In the genomic region with DNA sequence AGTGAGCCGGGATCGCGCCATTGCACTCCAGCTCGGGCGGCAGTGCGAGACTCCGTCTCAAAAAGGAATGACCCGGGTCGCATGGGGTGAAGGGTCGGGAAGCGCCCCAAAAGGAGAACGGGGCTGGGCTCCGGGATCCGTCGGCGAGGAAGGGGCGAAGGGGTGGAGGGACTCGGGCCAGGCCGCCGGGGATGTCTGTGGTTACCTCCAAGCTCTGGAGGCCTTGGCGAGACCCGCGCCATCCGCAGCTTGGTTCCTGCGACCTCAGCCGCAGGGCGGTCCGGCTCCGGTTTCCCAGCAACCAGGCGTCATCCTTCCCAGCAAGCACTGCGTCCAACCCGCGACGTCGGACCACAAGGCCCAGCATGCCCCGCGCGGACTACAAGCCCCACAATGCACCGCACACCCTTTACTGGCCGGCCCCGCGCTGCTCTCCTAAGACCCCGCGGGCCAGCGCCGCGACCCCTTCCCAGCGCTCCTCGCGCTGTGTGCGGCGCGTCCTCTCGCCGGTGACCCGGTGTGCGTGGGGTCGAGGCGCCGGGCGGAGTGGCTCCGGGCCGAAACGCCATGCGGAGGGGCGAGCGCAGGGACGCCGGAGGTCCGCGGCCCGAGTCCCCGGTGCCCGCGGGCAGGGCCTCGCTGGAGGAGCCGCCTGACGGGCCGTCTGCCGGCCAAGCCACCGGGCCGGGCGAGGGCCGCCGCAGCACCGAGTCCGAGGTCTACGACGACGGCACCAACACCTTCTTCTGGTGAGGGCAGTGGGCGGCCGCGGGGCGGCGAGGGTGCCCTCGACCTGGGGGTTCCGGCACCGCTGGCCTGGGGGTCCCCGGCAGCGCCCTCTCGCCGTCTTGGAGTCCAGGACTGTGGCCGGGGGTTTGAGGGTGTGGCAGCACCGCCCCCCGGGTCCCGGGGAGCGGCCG, we compare ENCODE assay signal across 8 cellular contexts. TPM values are rescaled to one million over a fixed set of nuclear protein-coding genes. Genes with fewer than 3 reads are reported as not detected.
DNase-seq lines count a peak whose midpoint lies in the region; ATAC-seq and TF ChIP-seq lines count a peak whose summit lies in the region.

Gene PTDSS2, plus strand, starts transcription at position 391 of the 920 bp plus-strand sequence. Its CDS starts 177 bp downstream, at position 568.

- intact Hi-C loops in PC-3 (cut with micrococcal nuclease): loop anchor here (2.0 to 10.0 kb wide), 4 partner anchors 35 to 145 kb away; partner anchors contain the start of genes IFITM2, PKP3, RNH1 and SIGIRR

- peaks cover 20% of the 10 kb centered on the region for H3K4me1 ChIP-seq in PC-3 (ENCODE audit: insufficient read depth, low read length)
- H3K4me1 ChIP-seq in esophagus (ENCODE audit: control insufficient read depth in 2 of 2, insufficient read depth in 2 of 2, low read length in 1 of 2): peaks cover 5 to 14% of the 10 kb centered on the region in 2 donors
- peaks cover 26% of the 10 kb centered on the region for H3K4me1 ChIP-seq in muscle layer of colon (ENCODE audit: insufficient read depth, low read length)

- H3K4me2 ChIP-seq in PC-3 (ENCODE audit: low read length): peak within 1 kb of the TSS; percentile 98

- POLR2A ChIA-PET in PC-3 (lab: Charles Lee; ENCODE audit: unreplicated experiment): no interaction called here

- TF ChIP-seq RAD21 in Ishikawa (IDR thresholded peaks at IDR 0.05; ENCODE audit: low read depth): no peak

- TF ChIP-seq EP300 in Ishikawa (IDR thresholded peaks at IDR 0.05; ENCODE audit: borderline replicate concordance): peak; percentile 48; the same call in 1 of the 2 replicates

- H3K9me3 ChIP-seq in PC-3 (ENCODE audit: low read length) (no peaks in the 10 kb centered on the region), esophagus (ENCODE audit: control insufficient read depth in 2 of 2, insufficient read depth in 1 of 2, low read depth in 1 of 2, low read length in 1 of 2) (no peaks in the 10 kb centered on the region), muscle layer of colon (ENCODE audit: low read length) (no peaks in the 10 kb centered on the region)

- H3K27ac ChIP-seq in PC-3 (ENCODE audit: low read length): no peak within 1 kb of the TSS
- H3K27ac ChIP-seq in esophagus (ENCODE audit: low read depth in 2 of 2, low read length in 1 of 2): peak within 1 kb of the TSS; percentile 83 to 87
- H3K27ac ChIP-seq in muscle layer of colon (ENCODE audit: low read depth, low read length): peak within 1 kb of the TSS; percentile 84

- TF ChIP-seq CTCF in PC-3 (conservative IDR thresholded peaks at IDR 0.05; ENCODE audit: low read depth, low read length): no peak

- H3F3A ChIP-seq in PC-3 (ENCODE audit: low read length, unreplicated experiment): no peaks in the 10 kb centered on the region

- H3K36me3 ChIP-seq in PC-3 (ENCODE audit: low read depth, low read length) (0 out of 2 replicates have a peak, but pooled peaks cover 2% of the 10 kb centered on the region), esophagus (ENCODE audit: control insufficient read depth in 2 of 2, insufficient read depth in 2 of 2, low read length in 1 of 2) (peaks cover 4 to 17% of the 10 kb centered on the region in 2 donors), muscle layer of colon (ENCODE audit: insufficient read depth, low read length) (peaks cover 15% of the 10 kb centered on the region)

- BruUV-seq in PC-3 (replicated peaks; lab: Mats Ljungman, UMichigan): no TSS peak

- H3K9ac ChIP-seq in PC-3 (ENCODE audit: low read length) (peak within 1 kb of the TSS; percentile 83), muscle layer of colon (ENCODE audit: low read length) (peak within 1 kb of the TSS; percentile 39)

- peaks cover 54% of the 10 kb centered on the region for H3K79me2 ChIP-seq in PC-3 (ENCODE audit: low read length)

- whole genome bisulfite sequencing in esophagus, 2 donors: 0% methylated on average over 101 to 108 of the region's 108 CpGs

- no peaks in the 10 kb centered on the region for H3K9me2 ChIP-seq in PC-3 (replicated peaks; ENCODE audit: low read length)

- peak within 1 kb of the TSS; percentile 79 for H3K4me3 ChIP-seq in PC-3 (ENCODE audit: low read length)
- H3K4me3 ChIP-seq in esophagus (ENCODE audit: low read depth in 1 of 2, low read length in 2 of 2): peak within 1 kb of the TSS; percentile 77 to 96
- peak within 1 kb of the TSS; percentile 78 to 82 for H3K4me3 ChIP-seq in muscle layer of colon (ENCODE audit: low read depth in 1 of 2, low read length in 2 of 2)

- ATAC-seq in GM21576 (IDR thresholded peaks at IDR 0.05; ENCODE audit: unreplicated experiment) (peak; percentile 62), PC-3 (peak; percentile 84)

- H4K20me1 ChIP-seq in PC-3 (ENCODE audit: low read length): peaks cover 4% of the 10 kb centered on the region; the same call in 1 of the 2 replicates

- peak; percentile 86 for DNase-seq in DMS114 treated with DMSO at 0.1 percent for 48 hours (lab: John Stamatoyannopoulos, UW; ENCODE audit: unreplicated experiment)
- DNase-seq in PC-3: peak; percentile 91
- DNase-seq in activated T-cell treated with anti-CD3 and anti-CD28 coated beads for 48 hours (ENCODE audit: low read depth): peak; percentile 92
- peak; percentile 91 for DNase-seq in stimulated activated CD8-positive, alpha-beta memory T cell treated with anti-CD3 and anti-CD28 coated beads, Interleukin-7, amount 100 ng/mL, for 24 hours (ENCODE audit: low read depth)

- H3K27me3 ChIP-seq in PC-3 (ENCODE audit: low read length) (no peaks in the 10 kb centered on the region), esophagus (ENCODE audit: control insufficient read depth in 1 of 2, insufficient read depth in 2 of 2, low read length in 2 of 2) (no peaks in the 10 kb centered on the region), muscle layer of colon (ENCODE audit: control insufficient read depth in 1 of 2, insufficient read depth in 2 of 2, low read length in 2 of 2) (peaks cover 0 to 4% of the 10 kb centered on the region in 2 donors)

- CTCF ChIA-PET in PC-3 (lab: Charles Lee): interaction anchor here (0.5 to 1.7 kb wide), 5 partner anchors 43 to 419 kb away, joined by 3 to 5 read pairs (median 4); no protein-coding TSS in a partner anchor

- peak within 1 kb of the TSS; percentile 83 for H2AFZ ChIP-seq in PC-3 (ENCODE audit: low read length)

TF ChIP-seq in Ishikawa, 13 proteins besides CTCF, POLR2A, EP300 and RAD21:
- TF ChIP-seq TEAD4 (IDR thresholded peaks at IDR 0.05) (peak; percentile 59; the same call in 1 of the 2 replicates), FOXM1 (IDR thresholded peaks at IDR 0.05; ENCODE audit: borderline replicate concordance, low read depth) (no peak), YY1 (IDR thresholded peaks at IDR 0.05; ENCODE audit: low read depth) (peak; percentile 68), TCF12 (IDR thresholded peaks at IDR 0.05; ENCODE audit: low read depth) (peak; percentile 79), MAX (IDR thresholded peaks at IDR 0.05) (peak; percentile 72; the same call in 1 of the 2 replicates), TAF1 (IDR thresholded peaks at IDR 0.05; ENCODE audit: low read depth) (peak; percentile 51), CEBPB (IDR thresholded peaks at IDR 0.05) (no peak), NFIC (IDR thresholded peaks at IDR 0.05) (0 out of 2 replicates have a peak, but pooled peaks have one; percentile 14), ZBTB7A (IDR thresholded peaks at IDR 0.05; ENCODE audit: low read depth) (peak; percentile 99), REST (IDR thresholded peaks at IDR 0.05; ENCODE audit: low read depth) (no peak), EGR1 (IDR thresholded peaks at IDR 0.05) (0 out of 2 replicates have a peak, but pooled peaks have one; percentile 11), CREB1 (IDR thresholded peaks at IDR 0.05; ENCODE audit: low read depth) (peak; percentile 83)
- TF ChIP-seq, protein P1, sequence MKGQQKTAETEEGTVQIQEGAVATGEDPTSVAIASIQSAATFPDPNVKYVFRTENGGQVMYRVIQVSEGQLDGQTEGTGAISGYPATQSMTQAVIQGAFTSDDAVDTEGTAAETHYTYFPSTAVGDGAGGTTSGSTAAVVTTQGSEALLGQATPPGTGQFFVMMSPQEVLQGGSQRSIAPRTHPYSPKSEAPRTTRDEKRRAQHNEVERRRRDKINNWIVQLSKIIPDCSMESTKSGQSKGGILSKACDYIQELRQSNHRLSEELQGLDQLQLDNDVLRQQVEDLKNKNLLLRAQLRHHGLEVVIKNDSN (IDR thresholded peaks at IDR 0.05): 0 out of 2 replicates have a peak, but pooled peaks have one; percentile 28

RNA-seq across cellular contexts. Expression of gene PTDSS2, which starts in this region (rescaled TPM):
- 53.0 and 91.0 TPM in 2 replicates for total RNA-seq in PC-3 (2014; rRNA removed)
- 10 to 100 TPM; 12.4 to 20.5 TPM for polyA plus RNA-seq in esophagus
